ENCODE assay signal across 1 cellular context in genomic region chr9:98084396-98084795, GRCh38.
TF ChIP-seq lines count a peak whose summit lies in the region.

No MANE protein-coding gene starts in this region.

TF ChIP-seq in K562, 482 proteins besides CTCF, POLR2A, EP300 and RAD21:
- TF ChIP-seq CBX8 (IDR thresholded peaks at IDR 0.05; ENCODE audit: borderline replicate concordance, extremely low read depth, low read depth, low read length, poor library complexity, severe bottlenecking) (no peak), HNRNPL (IDR thresholded peaks at IDR 0.05; ENCODE audit: low read depth, low read length) (no peak), ARHGAP35 (IDR thresholded peaks at IDR 0.05; ENCODE audit: partially characterized antibody) (no peak), ZNF518B (CRISPR knock-in tag; IDR thresholded peaks at IDR 0.05) (no peak), TBP (optimal IDR thresholded peaks at IDR 0.05; ENCODE audit: low read depth, low read length) (no peak), CREB3L1 (IDR thresholded peaks at IDR 0.05; ENCODE audit: borderline replicate concordance, low read depth) (no peak), CREB1 (IDR thresholded peaks at IDR 0.05) (no peak), CREB1 (CRISPR knock-in tag; IDR thresholded peaks at IDR 0.05) (no peak), ZNF764 (CRISPR knock-in tag; IDR thresholded peaks at IDR 0.05; ENCODE audit: low read depth) (no peak), ZNF778 (CRISPR knock-in tag; IDR thresholded peaks at IDR 0.05) (no peak), SIRT6 (IDR thresholded peaks at IDR 0.05; ENCODE audit: low read depth, low read length) (no peak), SMARCE1 (IDR thresholded peaks at IDR 0.05) (no peak), ZNF23 (CRISPR knock-in tag; IDR thresholded peaks at IDR 0.05) (no peak), SRF (CRISPR knock-in tag; IDR thresholded peaks at IDR 0.05) (no peak), ZNF407 (IDR thresholded peaks at IDR 0.05; ENCODE audit: low read depth) (no peak), CGGBP1 (CRISPR knock-in tag; IDR thresholded peaks at IDR 0.05) (no peak), TCF3 (CRISPR knock-in tag; IDR thresholded peaks at IDR 0.05) (no peak), NR4A1 (CRISPR knock-in tag; IDR thresholded peaks at IDR 0.05) (no peak), NR4A1 (tag; IDR thresholded peaks at IDR 0.05) (no peak), ZNF589 (CRISPR knock-in tag; IDR thresholded peaks at IDR 0.05; ENCODE audit: low read depth) (no peak)
